In the genomic region with DNA sequence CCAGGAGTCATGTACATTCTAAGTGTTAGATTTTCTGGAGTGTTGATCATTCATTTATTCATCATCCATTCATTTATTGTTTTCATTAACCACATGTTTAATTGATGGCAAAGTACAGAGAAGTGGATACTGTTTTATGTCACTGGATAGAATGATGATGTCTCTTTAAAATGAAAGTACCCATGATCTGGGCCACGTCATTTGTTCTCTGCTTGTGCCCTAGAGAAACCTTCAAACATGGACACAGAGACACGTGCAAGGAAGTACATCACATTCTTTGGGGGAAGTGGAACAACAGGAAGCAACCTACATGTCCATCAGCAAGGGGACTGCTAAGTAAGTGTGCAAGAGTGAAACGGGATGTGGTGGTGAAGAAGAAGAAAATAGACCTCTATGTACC, we compare ENCODE assay signal across 1 cellular context.
TF ChIP-seq lines count a peak whose summit lies in the region.

No MANE protein-coding gene starts in this region.

TF ChIP-seq in GM12878, 131 proteins besides CTCF, POLR2A, EP300 and RAD21 (continued from another document):
- TF ChIP-seq ETV6 (conservative IDR thresholded peaks at IDR 0.05 in 1 of 2, IDR thresholded peaks at IDR 0.05 in 1 of 2; ENCODE audit: borderline replicate concordance in 1 of 2, low read depth in 1 of 2), result no peak
- no peak for TF ChIP-seq EZH2 (IDR thresholded peaks at IDR 0.05; ENCODE audit: borderline replicate concordance, control insufficient read depth, low read depth, low read length)
- TF ChIP-seq, protein P1, sequence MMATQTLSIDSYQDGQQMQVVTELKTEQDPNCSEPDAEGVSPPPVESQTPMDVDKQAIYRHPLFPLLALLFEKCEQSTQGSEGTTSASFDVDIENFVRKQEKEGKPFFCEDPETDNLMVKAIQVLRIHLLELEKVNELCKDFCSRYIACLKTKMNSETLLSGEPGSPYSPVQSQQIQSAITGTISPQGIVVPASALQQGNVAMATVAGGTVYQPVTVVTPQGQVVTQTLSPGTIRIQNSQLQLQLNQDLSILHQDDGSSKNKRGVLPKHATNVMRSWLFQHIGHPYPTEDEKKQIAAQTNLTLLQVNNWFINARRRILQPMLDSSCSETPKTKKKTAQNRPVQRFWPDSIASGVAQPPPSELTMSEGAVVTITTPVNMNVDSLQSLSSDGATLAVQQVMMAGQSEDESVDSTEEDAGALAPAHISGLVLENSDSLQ (IDR thresholded peaks at IDR 0.05), result 0 out of 2 replicates have a peak, but pooled peaks have one; percentile 12
- TF ChIP-seq, protein P2, sequence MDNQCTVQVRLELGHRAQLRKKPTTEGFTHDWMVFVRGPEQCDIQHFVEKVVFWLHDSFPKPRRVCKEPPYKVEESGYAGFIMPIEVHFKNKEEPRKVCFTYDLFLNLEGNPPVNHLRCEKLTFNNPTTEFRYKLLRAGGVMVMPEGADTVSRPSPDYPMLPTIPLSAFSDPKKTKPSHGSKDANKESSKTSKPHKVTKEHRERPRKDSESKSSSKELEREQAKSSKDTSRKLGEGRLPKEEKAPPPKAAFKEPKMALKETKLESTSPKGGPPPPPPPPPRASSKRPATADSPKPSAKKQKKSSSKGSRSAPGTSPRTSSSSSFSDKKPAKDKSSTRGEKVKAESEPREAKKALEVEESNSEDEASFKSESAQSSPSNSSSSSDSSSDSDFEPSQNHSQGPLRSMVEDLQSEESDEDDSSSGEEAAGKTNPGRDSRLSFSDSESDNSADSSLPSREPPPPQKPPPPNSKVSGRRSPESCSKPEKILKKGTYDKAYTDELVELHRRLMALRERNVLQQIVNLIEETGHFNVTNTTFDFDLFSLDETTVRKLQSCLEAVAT (IDR thresholded peaks at IDR 0.05), result no peak
- no peak for TF ChIP-seq DPF2 (IDR thresholded peaks at IDR 0.05)
- no peak for TF ChIP-seq PAX5 (IDR thresholded peaks at IDR 0.05; ENCODE audit: borderline replicate concordance, low read depth, low read length)
- TF ChIP-seq RUNX3 (IDR thresholded peaks at IDR 0.05; ENCODE audit: low read length), result no peak
- no peak for TF ChIP-seq MYB (IDR thresholded peaks at IDR 0.05; ENCODE audit: borderline replicate concordance, low read depth, low read length)
- TF ChIP-seq, protein P3, sequence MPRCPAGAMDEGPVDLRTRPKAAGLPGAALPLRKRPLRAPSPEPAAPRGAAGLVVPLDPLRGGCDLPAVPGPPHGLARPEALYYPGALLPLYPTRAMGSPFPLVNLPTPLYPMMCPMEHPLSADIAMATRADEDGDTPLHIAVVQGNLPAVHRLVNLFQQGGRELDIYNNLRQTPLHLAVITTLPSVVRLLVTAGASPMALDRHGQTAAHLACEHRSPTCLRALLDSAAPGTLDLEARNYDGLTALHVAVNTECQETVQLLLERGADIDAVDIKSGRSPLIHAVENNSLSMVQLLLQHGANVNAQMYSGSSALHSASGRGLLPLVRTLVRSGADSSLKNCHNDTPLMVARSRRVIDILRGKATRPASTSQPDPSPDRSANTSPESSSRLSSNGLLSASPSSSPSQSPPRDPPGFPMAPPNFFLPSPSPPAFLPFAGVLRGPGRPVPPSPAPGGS (IDR thresholded peaks at IDR 0.05; ENCODE audit: borderline replicate concordance, insufficient read depth, low read depth, low read length, poor library complexity, severe bottlenecking), result no peak
- TF ChIP-seq, protein P4, sequence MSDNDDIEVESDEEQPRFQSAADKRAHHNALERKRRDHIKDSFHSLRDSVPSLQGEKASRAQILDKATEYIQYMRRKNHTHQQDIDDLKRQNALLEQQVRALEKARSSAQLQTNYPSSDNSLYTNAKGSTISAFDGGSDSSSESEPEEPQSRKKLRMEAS (IDR thresholded peaks at IDR 0.05; ENCODE audit: low read depth, low read length), result no peak
